Comparison of ENCODE assay signal across 8 cellular contexts in the genomic region with DNA sequence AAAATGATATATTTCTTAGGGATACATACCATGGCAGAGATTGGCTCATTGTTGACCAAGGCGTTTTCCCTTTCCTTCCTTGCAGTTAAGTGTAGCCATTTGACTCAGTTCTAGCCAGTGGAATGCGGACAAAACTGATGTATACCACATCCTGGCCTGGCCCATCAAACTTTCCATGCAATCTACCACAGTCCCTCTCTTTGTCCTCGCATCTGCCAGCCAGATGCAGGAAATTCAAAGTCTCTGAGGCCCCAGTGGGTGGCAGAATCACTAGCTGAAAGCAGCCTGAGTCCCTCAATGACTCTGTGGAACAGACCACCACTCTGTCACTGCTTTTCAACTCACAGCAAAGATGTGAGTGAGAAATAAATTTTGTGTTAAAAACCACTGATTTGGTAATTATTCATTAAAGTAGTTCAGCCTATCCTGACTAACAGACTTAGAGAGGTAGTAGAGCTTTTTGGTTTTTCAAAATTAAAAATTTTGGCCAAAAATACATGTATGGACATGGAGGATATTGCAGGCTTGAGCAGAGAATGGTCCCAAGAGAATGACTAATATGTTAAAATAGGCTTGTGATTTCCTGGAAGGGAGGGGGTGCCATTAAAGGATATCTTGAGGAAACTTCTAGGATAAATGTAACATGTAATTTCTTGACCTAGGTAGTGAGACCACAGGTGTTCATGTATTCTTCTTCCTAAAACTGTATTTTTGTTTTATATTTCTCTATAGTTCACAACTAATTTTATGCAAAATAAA. TPM values are rescaled to one million over a fixed set of nuclear protein-coding genes. Genes with fewer than 3 reads are reported as not detected.
DNase-seq lines count a peak whose midpoint lies in the region; ATAC-seq, FAIRE-seq and TF ChIP-seq lines count a peak whose summit lies in the region.

No MANE protein-coding gene starts in this region.

- POLR2A ChIA-PET in GM12878 (lab: Charles Lee), result interaction anchor here (1.0 to 1.4 kb wide), 3 partner anchors 9 to 15 kb away, joined by 3 to 4 read pairs (median 3); a partner anchor contains a TSS

- intact Hi-C loops in GM12878 (cut with micrococcal nuclease; ENCODE audit: unreplicated experiment) (no loop called here), esophagus muscularis mucosa (cut with DNase I) (no loop called here)

- H3K36me3 ChIP-seq in GM12878 (ENCODE audit: control insufficient read depth in 2 of 2, insufficient read depth in 2 of 2, low read length in 1 of 2) (peaks cover 0 to 1% of the 10 kb centered on the region in 2 experiments; a peak in 1 of 4 replicates), esophagus muscularis mucosa (peaks cover 0 to 17% (median 5%) of the 10 kb centered on the region in 4 donors), hepatocyte (replicated peaks; ENCODE audit: insufficient read depth, low read depth) (no peaks in the 10 kb centered on the region)

- no TSS peak for BruUV-seq in GM12878 (replicated peaks; lab: Mats Ljungman, UMichigan)

- TF ChIP-seq CTCF in GM12878 (IDR thresholded peaks at IDR 0.05 in 2 of 3, conservative IDR thresholded peaks at IDR 0.05 in 1 of 3; ENCODE audit: control insufficient read depth in 2 of 3, extremely low read depth in 1 of 3, insufficient read depth in 1 of 3, low read depth in 3 of 3, low read length in 3 of 3), result no peak
- TF ChIP-seq CTCF in esophagus muscularis mucosa (IDR thresholded peaks at IDR 0.05), result no peak
- TF ChIP-seq CTCF in hepatocyte (IDR thresholded peaks at IDR 0.05; ENCODE audit: poor library complexity), result no peak

- H2AFZ ChIP-seq in GM12878 (ENCODE audit: control insufficient read depth, low read depth, low read length) (no peak overlapping the region; the same call in 1 of the 2 replicates), hepatocyte (no peak overlapping the region)

- no peak overlapping the region for H3K9ac ChIP-seq in GM12878 (ENCODE audit: control insufficient read depth, insufficient read depth, low read length)

- H3K4me2 ChIP-seq in GM12878 (ENCODE audit: control insufficient read depth, insufficient read depth) (peak overlapping the region; percentile 54), hepatocyte (no peak overlapping the region)

- H3K4me1 ChIP-seq in GM12878 (ENCODE audit: control insufficient read depth, insufficient read depth, low read length) (peaks cover 14% of the 10 kb centered on the region), esophagus muscularis mucosa (peaks cover 0 to 27% (median 13%) of the 10 kb centered on the region in 4 donors), hepatocyte (ENCODE audit: insufficient read depth) (no peaks in the 10 kb centered on the region)

- no peak for TF ChIP-seq RAD21 in GM12878 (IDR thresholded peaks at IDR 0.05; ENCODE audit: insufficient read depth, low read depth, low read length)

- TF ChIP-seq POLR2A in GM12878 (IDR thresholded peaks at IDR 0.05; ENCODE audit: low read depth, low read length) (no peak), esophagus muscularis mucosa (IDR thresholded peaks at IDR 0.05; ENCODE audit: low read depth) (no peak)

- ATAC-seq in HG03432 (IDR thresholded peaks at IDR 0.05; ENCODE audit: unreplicated experiment) (peak; percentile 43), GM12878 (peak; percentile 68), HG03571 (IDR thresholded peaks at IDR 0.05; ENCODE audit: unreplicated experiment) (no peak)

- CTCF ChIA-PET in GM12878 (lab: Yijun Ruan, JAX), result interaction anchor here (1.2 to 2.7 kb wide), 5 partner anchors 10 to 139 kb away, joined by 3 to 12 read pairs (median 4); a partner anchor contains a TSS

- 40% methylated on average over 3 of the region's 3 CpGs for WGBS in GM12878 (ENCODE audit: insufficient coverage, insufficient replicate concordance, low lambda C conversion rate, missing lambda C conversion rate)
- 70% methylated on average over 3 of the region's 3 CpGs for WGBS in esophagus muscularis mucosa
- 66% methylated on average over 3 of the region's 3 CpGs for WGBS in hepatocyte (ENCODE audit: low lambda C conversion rate, missing lambda C conversion rate)

- no peaks in the 10 kb centered on the region; the same call in 2 of the 3 replicates for H3K9me3 ChIP-seq in GM12878 (replicated peaks; ENCODE audit: control insufficient read depth, insufficient read depth, low read length)
- no peaks in the 10 kb centered on the region for H3K9me3 ChIP-seq in esophagus muscularis mucosa
- no peaks in the 10 kb centered on the region for H3K9me3 ChIP-seq in hepatocyte (ENCODE audit: low read depth)

- H3K27ac ChIP-seq in GM12878 (ENCODE audit: control insufficient read depth, insufficient read depth) (peak overlapping the region; percentile 59), esophagus muscularis mucosa (replicated peaks in 1 of 4) (no peak overlapping the region), hepatocyte (no peak overlapping the region)

- H3K9me2 ChIP-seq in hepatocyte (replicated peaks; ENCODE audit: insufficient read depth), result no peaks in the 10 kb centered on the region

- H4K20me1 ChIP-seq in GM12878 (ENCODE audit: control insufficient read depth, insufficient read depth), result no peaks in the 10 kb centered on the region
- no peaks in the 10 kb centered on the region for H4K20me1 ChIP-seq in hepatocyte (ENCODE audit: insufficient read depth, poor library complexity, severe bottlenecking)

- in situ Hi-C loops in GM12878 (cut with MboI), result no loop called here

- RAD21 ChIA-PET in GM12878 (lab: Charles Lee; ENCODE audit: unreplicated experiment), result interaction anchor here (0.6 kb wide), 1 partner anchor 17 kb away, joined by 3 read pairs; no protein-coding TSS in a partner anchor

- no peak for FAIRE-seq in GM12878 (lab: Jason Lieb, UNC)

- H3K27me3 ChIP-seq in GM12878 (replicated peaks in 1 of 2; ENCODE audit: control insufficient read depth in 2 of 2, insufficient read depth in 2 of 2, low read length in 1 of 2), result no peaks in the 10 kb centered on the region
- H3K27me3 ChIP-seq in esophagus muscularis mucosa, result no peaks in the 10 kb centered on the region
- no peaks in the 10 kb centered on the region for H3K27me3 ChIP-seq in hepatocyte

- TF ChIP-seq EP300 in GM12878 (IDR thresholded peaks at IDR 0.05; ENCODE audit: borderline replicate concordance in 1 of 2, control insufficient read depth in 1 of 2, low read depth in 2 of 2, low read length in 2 of 2) (no peak), esophagus muscularis mucosa (IDR thresholded peaks at IDR 0.05) (no peak)

- no peaks in the 10 kb centered on the region; the same call in 1 of the 2 replicates for H3K79me2 ChIP-seq in GM12878 (ENCODE audit: control insufficient read depth, insufficient read depth, low read length)
- H3K79me2 ChIP-seq in hepatocyte, result peaks cover 66% of the 10 kb centered on the region

- peak; percentile 56 for DNase-seq in activated CD4-positive, alpha-beta T cell treated with anti-CD3 and anti-CD28 coated beads for 48 hours
- no peak for DNase-seq in activated CD4-positive, alpha-beta T cell treated with anti-CD3 and anti-CD28 coated beads, Interleukin-2, amount 50 U/mL, for 1 hour
- DNase-seq in GM12878 (ENCODE audit: low read depth, low spot score) (no peak), esophagus muscularis mucosa (ENCODE audit: extremely low spot score) (no peak), hepatocyte (ENCODE audit: low spot score) (no peak)
- DNase-seq in stimulated activated CD4-positive, alpha-beta T cell treated with anti-CD3 and anti-CD28 coated beads, Interleukin-1b, Interleukin-23, amount 100 ng/mL, for 48 hours, result peak; percentile 40

- H3K4me3 ChIP-seq in GM12878 (no peak overlapping the region), esophagus muscularis mucosa (no peak overlapping the region), hepatocyte (no peak overlapping the region)

- SMC1A ChIA-PET in GM12878 (lab: Charles Lee; ENCODE audit: uncharacterized antibody, unreplicated experiment), result interaction anchor here (1.2 to 3.0 kb wide), 8 partner anchors 14 to 172 kb away, joined by 3 to 16 read pairs (median 4); no protein-coding TSS in a partner anchor

TF ChIP-seq in GM12878, 131 proteins besides CTCF, POLR2A, EP300 and RAD21:
- no peak for TF ChIP-seq RB1 (IDR thresholded peaks at IDR 0.05; ENCODE audit: borderline replicate concordance)
- peak; percentile 16; the same call in 1 of the 2 replicates for TF ChIP-seq RUNX3 (IDR thresholded peaks at IDR 0.05; ENCODE audit: low read length)
TF ChIP-seq in GM12878: peak in this region for 1.

RNA-seq across cellular contexts. Expression of a gene that starts 10.9 kb away (rescaled TPM):
- 76.4 and 83.9 TPM in 2 replicates for total RNA-seq in GM12878 (2013; cell fraction: nucleolus; rRNA removed)
- total RNA-seq in GM12878 (2014; rRNA removed), result 36.0 and 38.9 TPM in 2 replicates
- 37.8 and 39.0 TPM in 2 replicates for total RNA-seq in GM12878 (2014; rRNA removed; fragmentation: Illumina TruSeq; extraction: Trizol)
- 37.3 and 37.5 TPM in 2 replicates for total RNA-seq in GM12878 (2021)
- polyA plus RNA-seq in GM12878 (2011; ENCODE audit: low read depth), result 13.1 TPM
- 21.6 and 34.1 TPM in 2 replicates for polyA plus RNA-seq in GM12878 (2011; rRNA removed)
- 8.1 and 10.8 TPM in 2 replicates for polyA plus RNA-seq in GM12878 (2011; cell fraction: cytosol; rRNA removed)
- 21.2 and 28.4 TPM in 2 replicates for polyA plus RNA-seq in GM12878 (2011; cell fraction: nucleus; rRNA removed)
- 15.0 and 16.7 TPM in 2 replicates for polyA plus RNA-seq in GM12878 (2012)
- polyA plus RNA-seq in GM12878 (2014; fragmentation: Illumina TruSeq; extraction: Trizol), result 39.9 and 43.1 TPM in 2 replicates
- 10 to 100 TPM in 1 of 2 experiments, 1 to 10 TPM in 1; 9.7 to 14.2 TPM for polyA plus RNA-seq in GM12878 (2014; fragmentation: Nextera tagmentation; extraction: Ambion mirVana)
- 33.0 and 35.7 TPM in 2 replicates for polyA plus RNA-seq in GM12878 (2014; rRNA removed)
- 10 to 100 TPM; 39.7 to 46.9 TPM for polyA plus RNA-seq in GM12878 (2016; fragmentation: Nextera tagmentation; extraction: Ambion mirVana)
- polyA minus RNA-seq in GM12878 (2011; rRNA and poly(A)+ RNA removed), result 11.5 and 15.4 TPM in 2 replicates
- 9.7 and 10.0 TPM in 2 replicates for polyA minus RNA-seq in GM12878 (2011; cell fraction: cytosol; rRNA and poly(A)+ RNA removed)
- polyA minus RNA-seq in GM12878 (2011; cell fraction: nucleus; rRNA and poly(A)+ RNA removed), result 27.3 and 58.8 TPM in 2 replicates
- 100 to 1,000 TPM in 1 of 4 donors, 10 to 100 TPM in 3; 76.9 to 104 (median 93.4) TPM for total RNA-seq in esophagus muscularis mucosa
- 42.2 and 48.8 TPM in 2 replicates for total RNA-seq in hepatocyte
- 29.0 and 38.0 TPM in 2 replicates for polyA plus RNA-seq in hepatocyte

Comparison
In these comparisons a context has a peak if more than half of its experiments do, and no peak if none do; other contexts are left out.
1. DNase-seq: peak in activated CD4-positive, alpha-beta T cell treated with anti-CD3 and anti-CD28 coated beads for 48 hours (single experiment) and stimulated activated CD4-positive, alpha-beta T cell treated with anti-CD3 and anti-CD28 coated beads, Interleukin-1b, Interleukin-23, amount 100 ng/mL, for 48 hours (single experiment); none in activated CD4-positive, alpha-beta T cell treated with anti-CD3 and anti-CD28 coated beads, Interleukin-2, amount 50 U/mL, for 1 hour (single experiment), GM12878 (single experiment), esophagus muscularis mucosa (single experiment) and hepatocyte (single experiment).